ENCODE assay signal across 1 cellular context in the genomic region with DNA sequence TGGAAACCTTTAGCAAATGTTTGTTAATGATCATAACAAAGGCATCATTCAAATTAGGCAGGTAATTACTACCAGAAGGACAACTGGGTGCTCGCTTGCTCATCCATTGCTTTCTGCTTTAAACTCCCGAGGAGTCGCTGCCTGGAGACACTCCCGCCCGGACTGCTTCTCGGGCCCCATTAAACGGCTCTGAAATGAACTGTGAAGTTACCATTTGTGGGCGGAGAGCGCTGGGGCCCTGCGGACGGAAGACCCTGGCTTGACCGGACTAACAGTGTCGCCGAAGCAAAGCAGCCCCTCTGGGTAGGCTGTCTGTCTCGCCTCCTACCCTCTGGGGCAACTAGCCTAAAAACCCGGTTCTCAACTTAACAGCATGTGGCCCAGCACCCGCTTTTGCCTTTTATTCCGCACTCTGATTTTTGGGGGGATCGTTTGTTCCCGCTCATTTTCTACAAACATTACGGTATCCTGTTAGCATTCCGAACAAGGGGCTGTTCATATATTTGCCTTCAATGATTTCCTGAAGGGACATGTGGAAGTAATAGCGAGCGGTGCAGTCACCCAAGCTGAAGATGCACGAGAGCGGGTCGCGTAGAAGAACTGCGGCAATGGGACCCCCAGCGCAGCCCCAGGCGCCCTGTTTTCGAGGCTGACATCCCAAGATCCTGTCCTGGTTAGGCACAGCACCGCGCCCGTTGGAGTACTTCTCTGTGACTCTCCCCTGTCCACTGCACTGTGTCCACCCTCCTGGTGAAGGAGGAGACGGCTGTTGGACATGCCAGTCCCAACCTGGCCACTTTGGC.
TF ChIP-seq lines count a peak whose summit lies in the region.

No MANE protein-coding gene starts in this region.

TF ChIP-seq in IMR-90, 13 proteins besides CTCF, POLR2A, EP300 and RAD21:
- TF ChIP-seq MXI1 (IDR thresholded peaks at IDR 0.05; ENCODE audit: borderline replicate concordance, low read depth, low read length) (peak; percentile 25; the same call in 1 of the 2 replicates), MAFK (IDR thresholded peaks at IDR 0.05; ENCODE audit: low read depth, low read length) (0 out of 2 replicates have a peak, but pooled peaks have one; percentile 1), MAZ (IDR thresholded peaks at IDR 0.05; ENCODE audit: borderline replicate concordance, low read depth, low read length) (0 out of 2 replicates have a peak, but pooled peaks have one; percentile 6), SMC3 (IDR thresholded peaks at IDR 0.05; ENCODE audit: low read depth, low read length) (no peak), CHD1 (IDR thresholded peaks at IDR 0.05; ENCODE audit: low read depth, low read length) (no peak)
TF ChIP-seq in IMR-90: peak in this region for 3.
